ENCODE assay signal across 31 cellular contexts in the genomic region with DNA sequence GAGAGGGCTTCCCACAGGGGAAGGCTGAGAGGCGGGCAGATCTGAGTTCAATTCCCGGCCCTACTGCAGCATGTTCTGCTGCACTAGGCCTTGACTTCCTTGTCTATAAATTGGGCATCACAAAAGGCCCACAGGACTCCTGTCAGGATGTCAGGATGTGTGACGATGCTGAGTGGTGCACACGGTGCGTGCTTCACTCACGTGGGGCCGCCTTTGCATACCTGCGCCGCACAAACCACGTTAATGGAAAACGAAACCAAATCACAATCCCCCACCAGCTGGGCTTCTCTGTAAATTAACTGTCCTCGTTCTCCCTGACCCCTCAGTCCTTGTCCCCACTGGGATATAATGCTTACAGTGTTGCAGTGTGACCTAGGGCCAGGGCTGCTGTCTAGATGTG. TPM values are rescaled to one million over a fixed set of nuclear protein-coding genes. Genes with fewer than 3 reads are reported as not detected.
DNase-seq lines count a peak whose midpoint lies in the region; ATAC-seq, FAIRE-seq and TF ChIP-seq lines count a peak whose summit lies in the region.
"Had no signal": no experiment of that assay in that cellular context is flagged by ENCODE, and none has a peak within 500 bp of the region (broad histone marks: within the 10 kb centered on the region; RNA-seq: fewer than 3 reads in every experiment).

No MANE protein-coding gene starts in this region.

- no peak overlapping the region for H3K4me3 ChIP-seq in GM23338
- no peak overlapping the region for H3K4me3 ChIP-seq in WERI-Rb-1 (ENCODE audit: low read depth, low read length)
- no peak overlapping the region for H3K4me3 ChIP-seq in naive thymus-derived CD4-positive, alpha-beta T cell (ENCODE audit: low read length)
- H3K4me3 ChIP-seq: ascending aorta, esophagus muscularis mucosa, stomach, thyroid gland, vagina had no signal

- H3K27ac ChIP-seq in GM23338 (ENCODE audit: low read depth) (no peak overlapping the region), WERI-Rb-1 (peak overlapping the region; percentile 69)
- H3K27ac ChIP-seq in naive thymus-derived CD4-positive, alpha-beta T cell (ENCODE audit: low read depth, low read length), result no peak overlapping the region
- H3K27ac ChIP-seq: 22Rv1, ascending aorta, esophagus muscularis mucosa, foreskin keratinocyte, neutrophil, stomach, thyroid gland, vagina had no signal

- H3K27ac Mint-ChIP-seq in GM23338, result no peak overlapping the region
- H3K27ac Mint-ChIP-seq in naive thymus-derived CD4-positive, alpha-beta T cell, result peak overlapping the region in 6 of 9 donors; percentile 9 to 90 (median 49)
- H3K27ac Mint-ChIP-seq in nephron progenitor cell, result no peak overlapping the region
- H3K27ac Mint-ChIP-seq: activated naive CD8-positive, alpha-beta T cell treated with anti-CD3 and anti-CD28 coated beads, Interleukin-2, amount 10 ng/mL, durations not matched to agents 7 days and 5 days; CD14-positive monocyte; dendritic cell treated with granulocyte-macrophage colony-stimulating factor and Interleukin-4, amounts not matched to agents 40 ng/mL and 50 ng/mL, for 4 days; H9; progenitor cell of endocrine pancreas; T-helper 2 cell treated with Interferon-gamma antibody and Interleukin-4, amounts not matched to agents 5 μg/mL and 100 μg/mL, for 36 hours had no signal

- CTCF ChIA-PET in naive thymus-derived CD4-positive, alpha-beta T cell (lab: Charles Lee), result no interaction called here

- H3K79me2 ChIP-seq in GM23338 (replicated peaks; ENCODE audit: insufficient read depth), result no peaks in the 10 kb centered on the region

- no peak overlapping the region for H3K4me2 ChIP-seq in GM23338

- H3K9me3 Mint-ChIP-seq in GM23338 (no peaks in the 10 kb centered on the region), nephron progenitor cell (no peaks in the 10 kb centered on the region)
- peaks cover 0 to 5% (median 0%) of the 10 kb centered on the region in 11 donors for H3K9me3 Mint-ChIP-seq in naive thymus-derived CD4-positive, alpha-beta T cell
- H3K9me3 Mint-ChIP-seq: activated naive CD8-positive, alpha-beta T cell treated with anti-CD3 and anti-CD28 coated beads, Interleukin-2, amount 10 ng/mL, durations not matched to agents 7 days and 5 days; dendritic cell treated with granulocyte-macrophage colony-stimulating factor and Interleukin-4, amounts not matched to agents 40 ng/mL and 50 ng/mL, for 4 days; H9; T-helper 2 cell treated with Interferon-gamma antibody and Interleukin-4, amounts not matched to agents 5 μg/mL and 100 μg/mL, for 36 hours had no signal

- no peaks in the 10 kb centered on the region for H3K4me1 ChIP-seq in GM23338 (ENCODE audit: insufficient read depth)
- H3K4me1 ChIP-seq in naive thymus-derived CD4-positive, alpha-beta T cell (ENCODE audit: control insufficient read depth in 2 of 2, insufficient read depth in 2 of 2, low read length in 2 of 2), result no peaks in the 10 kb centered on the region
- H3K4me1 ChIP-seq: ascending aorta, foreskin keratinocyte, stomach, thyroid gland, vagina had no signal

- no peaks in the 10 kb centered on the region for H3F3A ChIP-seq in GM23338 (replicated peaks; ENCODE audit: low read depth)

- peak; percentile 5 for DNase-seq in DMS53 (lab: John Stamatoyannopoulos, UW)
- no peak for DNase-seq in DMS53 treated with DMSO at 0.1 percent for 48 hours (lab: John Stamatoyannopoulos, UW; ENCODE audit: unreplicated experiment)
- no peak for DNase-seq in GM23338 (ENCODE audit: low spot score)
- no peak for DNase-seq in WERI-Rb-1
- no peak for DNase-seq in naive thymus-derived CD4-positive, alpha-beta T cell
- no peak for DNase-seq in nephron progenitor cell
- no peak for DNase-seq in RCC 7860 (ENCODE audit: low spot score)
- no peak for DNase-seq in G401 (ENCODE audit: low spot score)
- DNase-seq: activated CD4-positive, alpha-beta T cell treated with anti-CD3 and anti-CD28 coated beads for 48 hours; activated CD8-positive, alpha-beta memory T cell treated with anti-CD3 and anti-CD28 coated beads, Interleukin-2, amount 50 U/mL, for 48 hours; activated naive CD8-positive, alpha-beta T cell treated with anti-CD3 and anti-CD28 coated beads, Interleukin-2, amount 10 ng/mL, durations not matched to agents 7 days and 5 days; caudate nucleus; DMS153; foreskin keratinocyte; GDM1; H9; NCI-H2081 treated with DMSO at 0.1 percent for 48 hours; stomach; thyroid gland had no signal

- H4K20me1 ChIP-seq in GM23338 (replicated peaks; ENCODE audit: insufficient read depth), result no peaks in the 10 kb centered on the region

- H3K4me1 Mint-ChIP-seq in GM23338, result no peaks in the 10 kb centered on the region; the same call in 2 of the 3 replicates
- H3K4me1 Mint-ChIP-seq in naive thymus-derived CD4-positive, alpha-beta T cell, result peaks cover 4 to 28% (median 11%) of the 10 kb centered on the region in 7 donors
- H3K4me1 Mint-ChIP-seq in nephron progenitor cell, result peaks cover 45% of the 10 kb centered on the region
- H3K4me1 Mint-ChIP-seq: activated naive CD8-positive, alpha-beta T cell treated with anti-CD3 and anti-CD28 coated beads, Interleukin-2, amount 10 ng/mL, durations not matched to agents 7 days and 5 days; CD14-positive monocyte had no signal

- H3K36me3 Mint-ChIP-seq in GM23338 (ENCODE audit: low read depth), result no peaks in the 10 kb centered on the region
- no peaks in the 10 kb centered on the region for H3K36me3 Mint-ChIP-seq in naive thymus-derived CD4-positive, alpha-beta T cell
- no peaks in the 10 kb centered on the region for H3K36me3 Mint-ChIP-seq in nephron progenitor cell (ENCODE audit: low read depth)
- H3K36me3 Mint-ChIP-seq: activated naive CD8-positive, alpha-beta T cell treated with anti-CD3 and anti-CD28 coated beads, Interleukin-2, amount 10 ng/mL, durations not matched to agents 7 days and 5 days; CD14-positive monocyte had no signal

- no peaks in the 10 kb centered on the region for H3K9me3 ChIP-seq in WERI-Rb-1 (ENCODE audit: severe bottlenecking)
- no peaks in the 10 kb centered on the region for H3K9me3 ChIP-seq in naive thymus-derived CD4-positive, alpha-beta T cell (ENCODE audit: control insufficient read depth in 2 of 3, low read length in 3 of 3)
- H3K9me3 ChIP-seq: ascending aorta, esophagus muscularis mucosa, neutrophil, stomach, thyroid gland, vagina had no signal

- H3K4me3 Mint-ChIP-seq in GM23338, result no peak overlapping the region
- H3K4me3 Mint-ChIP-seq in naive thymus-derived CD4-positive, alpha-beta T cell, result no peak overlapping the region
- H3K4me3 Mint-ChIP-seq in nephron progenitor cell, result no peak overlapping the region
- H3K4me3 Mint-ChIP-seq: activated naive CD8-positive, alpha-beta T cell treated with anti-CD3 and anti-CD28 coated beads, Interleukin-2, amount 10 ng/mL, durations not matched to agents 7 days and 5 days; CD14-positive monocyte; dendritic cell treated with granulocyte-macrophage colony-stimulating factor and Interleukin-4, amounts not matched to agents 40 ng/mL and 50 ng/mL, for 4 days; H9; T-helper 2 cell treated with Interferon-gamma antibody and Interleukin-4, amounts not matched to agents 5 μg/mL and 100 μg/mL, for 36 hours had no signal

- H3K9me2 ChIP-seq in GM23338 (ENCODE audit: insufficient read depth), result no peaks in the 10 kb centered on the region

- FAIRE-seq in RCC 7860 (lab: Jason Lieb, UNC), result no peak

- TF ChIP-seq CTCF in GM23338 (conservative IDR thresholded peaks at IDR 0.05; ENCODE audit: low read depth in 2 of 2) (no peak), WERI-Rb-1 (IDR thresholded peaks at IDR 0.05; ENCODE audit: low read depth, low read length) (no peak), nephron progenitor cell (IDR thresholded peaks at IDR 0.05) (no peak)

- peak overlapping the region; percentile 63 for H2AFZ ChIP-seq in GM23338

- H3K27me3 ChIP-seq in GM23338 (ENCODE audit: insufficient read depth), result no peaks in the 10 kb centered on the region
- no peaks in the 10 kb centered on the region for H3K27me3 ChIP-seq in WERI-Rb-1 (ENCODE audit: insufficient read depth, low read depth, severe bottlenecking)
- no peaks in the 10 kb centered on the region for H3K27me3 ChIP-seq in naive thymus-derived CD4-positive, alpha-beta T cell (ENCODE audit: control insufficient read depth in 2 of 2, insufficient read depth in 2 of 2, low read length in 2 of 2)
- H3K27me3 ChIP-seq: ascending aorta, esophagus muscularis mucosa, neutrophil, thyroid gland, vagina had no signal

- ATAC-seq in GM23338, result no peak
- ATAC-seq in naive thymus-derived CD4-positive, alpha-beta T cell, result no peak
- ATAC-seq: foreskin keratinocyte, Right ventricle myocardium inferior, sciatic nerve had no signal

- no peaks in the 10 kb centered on the region for H3K36me3 ChIP-seq in GM23338 (ENCODE audit: insufficient read depth)
- no peaks in the 10 kb centered on the region for H3K36me3 ChIP-seq in WERI-Rb-1
- no peaks in the 10 kb centered on the region for H3K36me3 ChIP-seq in naive thymus-derived CD4-positive, alpha-beta T cell (ENCODE audit: control insufficient read depth in 2 of 3, insufficient read depth in 3 of 3, low read length in 3 of 3)
- H3K36me3 ChIP-seq: ascending aorta, esophagus muscularis mucosa, neutrophil, stomach, thyroid gland, vagina had no signal

- intact Hi-C loops in naive thymus-derived CD4-positive, alpha-beta T cell (cut with micrococcal nuclease), result no loop called here

- peaks cover 1% of the 10 kb centered on the region for H3K27me3 Mint-ChIP-seq in GM23338 (ENCODE audit: insufficient read depth, low read depth, poor library complexity)
- H3K27me3 Mint-ChIP-seq in naive thymus-derived CD4-positive, alpha-beta T cell, result peaks cover 0 to 9% (median 0%) of the 10 kb centered on the region in 5 donors
- H3K27me3 Mint-ChIP-seq in nephron progenitor cell (ENCODE audit: low read depth, poor library complexity), result peaks cover 5% of the 10 kb centered on the region
- H3K27me3 Mint-ChIP-seq: activated naive CD8-positive, alpha-beta T cell treated with anti-CD3 and anti-CD28 coated beads, Interleukin-2, amount 10 ng/mL, durations not matched to agents 7 days and 5 days had no signal

- in situ Hi-C loops in G401 (cut with HindIII; ENCODE audit: low sequenced_read_pairs), result no loop called here

- POLR2A ChIA-PET in naive thymus-derived CD4-positive, alpha-beta T cell (lab: Charles Lee), result no interaction called here

TF ChIP-seq in GM23338, 12 proteins besides CTCF, POLR2A, EP300 and RAD21 (continues in another document):
- TF ChIP-seq NANOG (IDR thresholded peaks at IDR 0.05; ENCODE audit: borderline replicate concordance) (no peak), JUNB (IDR thresholded peaks at IDR 0.05; ENCODE audit: unreplicated experiment) (no peak)

RNA-seq across cellular contexts. Expression of gene TSPAN18, which starts 32.3 kb away (rescaled TPM):
- 10.6 and 12.0 TPM in 2 replicates for total RNA-seq in GM23338 (2014; rRNA removed; shearing (Covaris generic))
- polyA plus RNA-seq in GM23338 (2016; fragmentation: Nextera tagmentation; extraction: Ambion mirVana), result 5.8 and 6.0 TPM in 2 replicates
- total RNA-seq in naive thymus-derived CD4-positive, alpha-beta T cell, result 10 to 100 TPM in 4 of 5 experiments, 1 to 10 TPM in 1; 9.1 to 57.0 (median 40.7) TPM
- 10 to 100 TPM in 1 of 2 donors, 1 to 10 TPM in 1; 8.8 to 21.7 TPM for polyA plus RNA-seq in naive thymus-derived CD4-positive, alpha-beta T cell
- 11.6 and 13.3 TPM in 2 replicates for total RNA-seq in G401 (2014; rRNA removed; shearing (Covaris generic))
- total RNA-seq: HT-29 had no signal
- polyA plus RNA-seq: CD14-positive monocyte, foreskin keratinocyte had no signal

Comparison
In these comparisons a context has a peak if more than half of its experiments do, and no peak if none do; other contexts are left out.
1. H3K27ac Mint-ChIP-seq: peak in naive thymus-derived CD4-positive, alpha-beta T cell (6 of 9); none in GM23338 (single experiment) and nephron progenitor cell (single experiment).